19 cellular contexts compared by ENCODE assay signal in genomic region chr7:36158321-36158605, GRCh38. TPM values are rescaled to one million over a fixed set of nuclear protein-coding genes. Genes with fewer than 3 reads are reported as not detected.
DNase-seq lines count a peak whose midpoint lies in the region; ATAC-seq, FAIRE-seq and TF ChIP-seq lines count a peak whose summit lies in the region.
"Had no signal": no experiment of that assay in that cellular context is flagged by ENCODE, and none has a peak within 500 bp of the region (broad histone marks: within the 10 kb centered on the region; RNA-seq: fewer than 3 reads in every experiment).

No MANE protein-coding gene starts in this region.

- H3K4me3 Mint-ChIP-seq in brain = peak overlapping the region; percentile 58 to 91 (median 87)
- no peak overlapping the region for H3K4me3 Mint-ChIP-seq in activated T-cell treated with anti-CD3 and anti-CD28 coated beads, Interleukin-2, amount 50 U/mL, for 72 hours
- H3K4me3 Mint-ChIP-seq: CD8-positive, alpha-beta memory T cell had no signal

- TF ChIP-seq CTCF in Loucy (conservative IDR thresholded peaks at IDR 0.05; ENCODE audit: low read length) (no peak), brain (conservative IDR thresholded peaks at IDR 0.05) (no peak), keratinocyte (optimal IDR thresholded peaks at IDR 0.05 in 1 of 3, IDR thresholded peaks at IDR 0.05 in 1 of 3, conservative IDR thresholded peaks at IDR 0.05 in 1 of 3; ENCODE audit: extremely low read depth in 1 of 3, insufficient read depth in 2 of 3, low read length in 3 of 3) (no peak)

- H3K9me3 Mint-ChIP-seq in brain = no peaks in the 10 kb centered on the region
- no peaks in the 10 kb centered on the region for H3K9me3 Mint-ChIP-seq in activated T-cell treated with anti-CD3 and anti-CD28 coated beads, Interleukin-2, amount 50 U/mL, for 72 hours
- H3K9me3 Mint-ChIP-seq: CD8-positive, alpha-beta memory T cell had no signal

- H3K9ac ChIP-seq in Loucy (ENCODE audit: low read depth, low read length, poor library complexity, severe bottlenecking) = peak overlapping the region; percentile 5
- H3K9ac ChIP-seq in keratinocyte (ENCODE audit: control insufficient read depth, extremely low read depth, insufficient read depth, low read length) = no peak overlapping the region
- H3K9ac ChIP-seq: BLaER1 had no signal

- peak; percentile 44 for FAIRE-seq in keratinocyte (lab: Jason Lieb, UNC)
- peak; percentile 13 for FAIRE-seq in urothelium cell line (lab: Jason Lieb, UNC)

- H3K27ac Mint-ChIP-seq in brain = peak overlapping the region in 2 of 5 experiments; percentile 1 to 68
- no peak overlapping the region for H3K27ac Mint-ChIP-seq in activated T-cell treated with anti-CD3 and anti-CD28 coated beads, Interleukin-2, amount 50 U/mL, for 72 hours
- H3K27ac Mint-ChIP-seq: CD8-positive, alpha-beta memory T cell had no signal

- H3K4me1 Mint-ChIP-seq in brain = peaks cover 72% of the 10 kb centered on the region
- peaks cover 17% of the 10 kb centered on the region for H3K4me1 Mint-ChIP-seq in activated T-cell treated with anti-CD3 and anti-CD28 coated beads, Interleukin-2, amount 50 U/mL, for 72 hours (ENCODE audit: low read depth)

- H3K9me1 ChIP-seq in keratinocyte (ENCODE audit: control insufficient read depth, extremely low read depth, insufficient read depth, low read length) = no peaks in the 10 kb centered on the region

- H3K27ac ChIP-seq in keratinocyte (ENCODE audit: control insufficient read depth, insufficient read depth, low read length) = no peak overlapping the region
- H3K27ac ChIP-seq: BLaER1, SK-N-MC had no signal

- no peak for ATAC-seq in activated T-cell treated with anti-CD3 and anti-CD28 coated beads, Interleukin-2, amount 50 U/mL, for 72 hours (replicated peaks in 1 of 2)
- ATAC-seq in HG02885 (IDR thresholded peaks at IDR 0.05; ENCODE audit: poor library complexity, unreplicated experiment) = no peak
- ATAC-seq: HCT116 had no signal

- H2AFZ ChIP-seq in Loucy (ENCODE audit: low read length) = no peak overlapping the region
- H2AFZ ChIP-seq in keratinocyte (ENCODE audit: control insufficient read depth, low read length) = no peak overlapping the region

- dilution Hi-C loops in keratinocyte (cut with MboI; ENCODE audit: extremely low pct_ligation_motif_present, low sequenced_read_pairs) = no loop called here

- H3K4me3 ChIP-seq in Loucy (ENCODE audit: low read length, poor library complexity, severe bottlenecking) = peak overlapping the region; percentile 86
- no peak overlapping the region for H3K4me3 ChIP-seq in keratinocyte (ENCODE audit: control insufficient read depth in 2 of 3, extremely low read depth in 1 of 3, insufficient read depth in 2 of 3, low read depth in 1 of 3, low read length in 3 of 3)
- H3K4me3 ChIP-seq: BLaER1, SK-N-MC had no signal

- peak overlapping the region; percentile 79 for H3K4me2 ChIP-seq in Loucy (ENCODE audit: low read depth, low read length, poor library complexity, severe bottlenecking)
- H3K4me2 ChIP-seq in keratinocyte (ENCODE audit: control insufficient read depth, extremely low read depth, insufficient read depth, low read depth, low read length) = peak overlapping the region; percentile 25
- H3K4me2 ChIP-seq: BLaER1 had no signal

- no peaks in the 10 kb centered on the region for H3K27me3 ChIP-seq in Loucy (ENCODE audit: insufficient read depth, low read length, poor library complexity, severe bottlenecking)
- H3K27me3 ChIP-seq in keratinocyte (ENCODE audit: control insufficient read depth, extremely low read depth, insufficient read depth, low read length) = no peaks in the 10 kb centered on the region
- H3K27me3 ChIP-seq: BLaER1 had no signal

- H3K27me3 Mint-ChIP-seq in brain = peaks cover 3% of the 10 kb centered on the region
- peaks cover 6% of the 10 kb centered on the region for H3K27me3 Mint-ChIP-seq in activated T-cell treated with anti-CD3 and anti-CD28 coated beads, Interleukin-2, amount 50 U/mL, for 72 hours (ENCODE audit: low read depth)

- H3K9me3 ChIP-seq in Loucy (ENCODE audit: insufficient read depth, low read depth, low read length) (no peaks in the 10 kb centered on the region), keratinocyte (ENCODE audit: control insufficient read depth, low read depth, low read length) (no peaks in the 10 kb centered on the region)
- H3K9me3 ChIP-seq: BLaER1 had no signal

- no peaks in the 10 kb centered on the region for H3K36me3 Mint-ChIP-seq in brain
- no peaks in the 10 kb centered on the region for H3K36me3 Mint-ChIP-seq in activated T-cell treated with anti-CD3 and anti-CD28 coated beads, Interleukin-2, amount 50 U/mL, for 72 hours (ENCODE audit: insufficient read depth in 2 of 2)

- peaks cover 56% of the 10 kb centered on the region for H3K79me2 ChIP-seq in Loucy (ENCODE audit: insufficient read depth, low read length)
- no peaks in the 10 kb centered on the region for H3K79me2 ChIP-seq in keratinocyte (ENCODE audit: control insufficient read depth, insufficient read depth, low read length)

- peaks cover 95% of the 10 kb centered on the region for H3K4me1 ChIP-seq in Loucy (ENCODE audit: insufficient read depth, low read length, poor library complexity, severe bottlenecking)
- H3K4me1 ChIP-seq in keratinocyte (ENCODE audit: control insufficient read depth, extremely low read depth, insufficient read depth, low read length) = peaks cover 37% of the 10 kb centered on the region

- H3K36me3 ChIP-seq in Loucy (ENCODE audit: insufficient read depth, low read length) (no peaks in the 10 kb centered on the region), keratinocyte (ENCODE audit: control insufficient read depth in 2 of 2, extremely low read depth in 1 of 2, insufficient read depth in 2 of 2, low read length in 2 of 2) (no peaks in the 10 kb centered on the region)
- H3K36me3 ChIP-seq: BLaER1 had no signal

- H4K20me1 ChIP-seq in Loucy (ENCODE audit: insufficient read depth, low read length, poor library complexity, severe bottlenecking) (no peaks in the 10 kb centered on the region), keratinocyte (ENCODE audit: control insufficient read depth, extremely low read depth, insufficient read depth, low read length) (no peaks in the 10 kb centered on the region)
- H4K20me1 ChIP-seq: BLaER1 had no signal

- DNase-seq in keratinocyte (ENCODE audit: low read depth, low spot score) = no peak
- DNase-seq in urothelium cell line (ENCODE audit: low spot score) = no peak
- no peak for DNase-seq in activated T-cell treated with anti-CD3 and anti-CD28 coated beads, Interleukin-2, amount 50 U/mL, for 72 hours
- no peak for DNase-seq in DMS 273 (lab: John Stamatoyannopoulos, UW; ENCODE audit: unreplicated experiment)
- DNase-seq: CD8-positive, alpha-beta memory T cell; DMS 273 treated with DMSO at 0.1 percent for 48 hours; KBM-7; NCI-H1092; NCI-H1694; NCI-H2107; NCI-H226; NCI-H526; OCI-M1 had no signal

- no peaks in the 10 kb centered on the region for H3F3A ChIP-seq in Loucy (ENCODE audit: low read depth)

- no peaks in the 10 kb centered on the region for H3K9me2 ChIP-seq in Loucy (replicated peaks; ENCODE audit: low read depth, low read length)

RNA-seq across cellular contexts. Expression of gene EEPD1, which starts 5.2 kb away (rescaled TPM):
- polyA plus RNA-seq in brain (ENCODE audit: insufficient read depth, low read depth, low replicate concordance) (10.7 TPM), keratinocyte (1.1 to 2.6 TPM (median 1.2 TPM) in 3 replicates)
- 9.6 TPM for polyA plus RNA-seq in keratinocyte (2011; ENCODE audit: low read depth)
- polyA plus RNA-seq in keratinocyte (2011; cell fraction: cytosol; rRNA removed) = 0.63 and 1.5 TPM in 2 replicates
- polyA plus RNA-seq in keratinocyte (2011; cell fraction: nucleus; rRNA removed) = 3.2 and 3.5 TPM in 2 replicates
- polyA plus RNA-seq in keratinocyte (2012; ENCODE audit: low replicate concordance) = 1.9 and 7.4 TPM in 2 replicates
- 0.79 to 3.4 TPM (median 1.5 TPM) in 3 replicates for polyA minus RNA-seq in keratinocyte
- polyA minus RNA-seq in keratinocyte (2011; cell fraction: cytosol; rRNA and poly(A)+ RNA removed) = 2.1 TPM
- polyA minus RNA-seq in keratinocyte (2011; cell fraction: nucleus; rRNA and poly(A)+ RNA removed) = 2.0 and 2.3 TPM in 2 replicates
- 1 to 10 TPM; 1.2 to 1.8 TPM for total RNA-seq in activated T-cell treated with anti-CD3 and anti-CD28 coated beads, Interleukin-2, amount 50 U/mL, for 72 hours

Comparison
In these comparisons a context has a peak if more than half of its experiments do, and no peak if none do; other contexts are left out.
1. H3K4me3 Mint-ChIP-seq: peak in brain (5 of 5); none in activated T-cell treated with anti-CD3 and anti-CD28 coated beads, Interleukin-2, amount 50 U/mL, for 72 hours (0 of 2).